Comparison of ENCODE assay signal across 9 cellular contexts in genomic region chr1:162530318-162530984, GRCh38. TPM values are rescaled to one million over a fixed set of nuclear protein-coding genes. Genes with fewer than 3 reads are reported as not detected.
DNase-seq lines count a peak whose midpoint lies in the region; ATAC-seq, FAIRE-seq and TF ChIP-seq lines count a peak whose summit lies in the region.
"Had no signal": no experiment of that assay in that cellular context is flagged by ENCODE, and none has a peak within 500 bp of the region (broad histone marks: within the 10 kb centered on the region; RNA-seq: fewer than 3 reads in every experiment).

No MANE protein-coding gene starts in this region.

- no peaks in the 10 kb centered on the region for H3K27me3 ChIP-seq in RWPE2 (ENCODE audit: insufficient read depth, poor library complexity, severe bottlenecking)

- TF ChIP-seq CTCF in natural killer cell (IDR thresholded peaks at IDR 0.05), result no peak
- no peak for TF ChIP-seq CTCF in RWPE2 (IDR thresholded peaks at IDR 0.05; ENCODE audit: poor library complexity, severe bottlenecking)

- intact Hi-C loops in natural killer cell (cut with micrococcal nuclease), result no loop called here

- H3K4me1 Mint-ChIP-seq in natural killer cell, result peaks cover 14 to 26% of the 10 kb centered on the region in 2 donors
- peaks cover 4 to 13% of the 10 kb centered on the region in 2 donors for H3K4me1 Mint-ChIP-seq in natural killer cell treated with Interleukin-12 subunit alpha and Interleukin-12 subunit beta and Interleukin-15 and Interleukin-18, amount 100 ng/mL, for 72 hours (ENCODE audit: low read depth in 2 of 2)

- no peak for FAIRE-seq in RCC 7860 (lab: Jason Lieb, UNC)

- no peaks in the 10 kb centered on the region for H3K4me1 ChIP-seq in RWPE2 (ENCODE audit: insufficient read depth, poor library complexity, severe bottlenecking)

- DNase-seq in natural killer cell (no peak), RWPE2 (ENCODE audit: low spot score) (no peak), H4 (ENCODE audit: low spot score) (no peak), RCC 7860 (ENCODE audit: low spot score) (no peak), DMS114 treated with DMSO at 0.1 percent for 48 hours (lab: John Stamatoyannopoulos, UW; ENCODE audit: unreplicated experiment) (no peak)
- DNase-seq in natural killer cell treated with Interleukin-12 subunit alpha and Interleukin-12 subunit beta and Interleukin-15 and Interleukin-18, amount 100 ng/mL, for 72 hours (ENCODE audit: low spot score), result no peak
- no peak for DNase-seq in activated CD8-positive, alpha-beta memory T cell treated with anti-CD3 and anti-CD28 coated beads for 24 hours
- DNase-seq: naive thymus-derived CD8-positive, alpha-beta T cell had no signal

- no peaks in the 10 kb centered on the region for H3K36me3 Mint-ChIP-seq in natural killer cell
- peaks cover 4% of the 10 kb centered on the region for H3K36me3 Mint-ChIP-seq in natural killer cell treated with Interleukin-12 subunit alpha and Interleukin-12 subunit beta and Interleukin-15 and Interleukin-18, amount 100 ng/mL, for 72 hours

- H3K36me3 ChIP-seq in RWPE2 (ENCODE audit: low read depth), result peaks cover 28% of the 10 kb centered on the region

- ATAC-seq in natural killer cell, result peak in 1 of 3 donors; percentile 35
- ATAC-seq in natural killer cell treated with Interleukin-12 subunit alpha and Interleukin-12 subunit beta and Interleukin-15 and Interleukin-18, amount 100 ng/mL, for 72 hours, result no peak
- ATAC-seq in HG03066 (IDR thresholded peaks at IDR 0.05; ENCODE audit: low read depth, unreplicated experiment), result peak; percentile 89
- ATAC-seq in RWPE2 (ENCODE audit: low read depth), result peak; percentile 36; the same call in 1 of the 3 replicates

- H3K9me3 Mint-ChIP-seq in natural killer cell, result no peaks in the 10 kb centered on the region
- H3K9me3 Mint-ChIP-seq in natural killer cell treated with Interleukin-12 subunit alpha and Interleukin-12 subunit beta and Interleukin-15 and Interleukin-18, amount 100 ng/mL, for 72 hours, result no peaks in the 10 kb centered on the region
- H3K9me3 Mint-ChIP-seq: naive thymus-derived CD8-positive, alpha-beta T cell had no signal

- H3K4me3 Mint-ChIP-seq in natural killer cell, result no peak overlapping the region
- H3K4me3 Mint-ChIP-seq in natural killer cell treated with Interleukin-12 subunit alpha and Interleukin-12 subunit beta and Interleukin-15 and Interleukin-18, amount 100 ng/mL, for 72 hours, result no peak overlapping the region
- H3K4me3 Mint-ChIP-seq: naive thymus-derived CD8-positive, alpha-beta T cell had no signal

- H3K9me3 ChIP-seq in RWPE2 (ENCODE audit: severe bottlenecking), result no peaks in the 10 kb centered on the region

- no peak overlapping the region for H3K27ac ChIP-seq in RWPE2 (ENCODE audit: poor library complexity, severe bottlenecking)

- H3K27me3 Mint-ChIP-seq in natural killer cell (ENCODE audit: low read depth in 2 of 2), result no peaks in the 10 kb centered on the region
- no peaks in the 10 kb centered on the region for H3K27me3 Mint-ChIP-seq in natural killer cell treated with Interleukin-12 subunit alpha and Interleukin-12 subunit beta and Interleukin-15 and Interleukin-18, amount 100 ng/mL, for 72 hours
- H3K27me3 Mint-ChIP-seq: naive thymus-derived CD8-positive, alpha-beta T cell had no signal

- H3K4me3 ChIP-seq in RWPE2 (ENCODE audit: severe bottlenecking), result no peak overlapping the region

- H3K27ac Mint-ChIP-seq in natural killer cell, result peak overlapping the region; percentile 33 to 72
- H3K27ac Mint-ChIP-seq in natural killer cell treated with Interleukin-12 subunit alpha and Interleukin-12 subunit beta and Interleukin-15 and Interleukin-18, amount 100 ng/mL, for 72 hours, result no peak overlapping the region

RNA-seq across cellular contexts. Expression of gene UAP1, which starts 31.1 kb away (rescaled TPM):
- 100 to 1,000 TPM in 1 of 3 donors, 10 to 100 TPM in 2; 69.2 to 109 (median 74.2) TPM for total RNA-seq in natural killer cell
- 10 to 100 TPM; 24.3 to 40.8 TPM for total RNA-seq in natural killer cell treated with Interleukin-12 subunit alpha and Interleukin-12 subunit beta and Interleukin-15 and Interleukin-18, amount 100 ng/mL, for 72 hours
- total RNA-seq in H4 (2014; rRNA removed; shearing (Covaris generic)), result 40.8 and 49.6 TPM in 2 replicates

RNA-seq across cellular contexts. Expression of gene UHMK1, which starts 32.8 kb away (rescaled TPM):
- total RNA-seq in natural killer cell, result 100 to 1,000 TPM in 1 of 3 donors, 10 to 100 TPM in 2; 87.7 to 100 (median 99.1) TPM
- 10 to 100 TPM; 63.2 to 78.9 TPM for total RNA-seq in natural killer cell treated with Interleukin-12 subunit alpha and Interleukin-12 subunit beta and Interleukin-15 and Interleukin-18, amount 100 ng/mL, for 72 hours
- 44.4 and 52.3 TPM in 2 replicates for total RNA-seq in H4 (2014; rRNA removed; shearing (Covaris generic))

Comparison
In these comparisons a context has a peak if more than half of its experiments do, and no peak if none do; other contexts are left out.
1. H3K27ac Mint-ChIP-seq: peak in natural killer cell (2 of 2); none in natural killer cell treated with Interleukin-12 subunit alpha and Interleukin-12 subunit beta and Interleukin-15 and Interleukin-18, amount 100 ng/mL, for 72 hours (0 of 2).
2. ATAC-seq: peak in HG03066 (single experiment) and RWPE2 (single experiment); none in natural killer cell treated with Interleukin-12 subunit alpha and Interleukin-12 subunit beta and Interleukin-15 and Interleukin-18, amount 100 ng/mL, for 72 hours (0 of 2).